In the genomic region with DNA sequence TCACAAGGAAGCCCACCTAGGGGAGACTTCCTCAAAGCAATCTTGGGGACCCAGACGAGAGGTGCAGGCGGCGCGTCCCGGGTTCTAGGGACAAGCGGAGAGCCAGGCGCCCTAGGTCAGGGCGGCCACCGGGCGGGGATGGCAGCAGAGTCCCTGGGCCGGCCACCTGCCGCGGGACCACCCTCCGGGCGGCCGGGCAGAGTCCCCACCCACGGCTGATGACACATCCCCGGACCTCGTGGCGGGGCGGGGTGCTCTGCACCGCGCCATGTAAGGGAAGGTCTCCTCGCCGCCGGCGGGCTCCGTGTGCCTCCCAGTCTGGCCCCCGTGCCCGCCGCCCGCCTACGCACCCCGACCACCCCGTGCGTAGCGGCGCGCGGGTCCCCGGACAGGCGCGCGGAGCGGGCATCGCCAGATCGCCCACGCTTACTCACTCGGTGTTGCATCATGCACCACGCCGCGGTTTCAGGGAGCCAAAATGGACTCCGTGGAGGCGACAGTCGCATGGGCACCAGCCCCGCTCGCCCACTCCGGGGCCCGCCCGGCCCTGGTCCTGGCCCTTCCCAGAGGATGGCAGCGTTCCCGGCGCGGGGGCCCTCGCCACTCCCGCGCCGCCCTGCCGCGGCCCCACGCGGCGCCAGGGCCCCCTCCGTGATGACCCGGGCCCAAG, we compare ENCODE assay signal across 8 cellular contexts. TPM values are rescaled to one million over a fixed set of nuclear protein-coding genes. Genes with fewer than 3 reads are reported as not detected.
A peak's percentile ranks its signal among the peaks of the same experiment; 100 is the strongest.
DNase-seq lines count a peak whose midpoint lies in the region; ATAC-seq lines count a peak whose summit lies in the region.

No MANE protein-coding gene starts in this region.

- H3K9me3 ChIP-seq in muscle layer of duodenum (ENCODE audit: control insufficient read depth in 1 of 2, low read length in 2 of 2) = no peaks in the 10 kb centered on the region

- ATAC-seq in HG02763 (IDR thresholded peaks at IDR 0.05; ENCODE audit: unreplicated experiment) = peak; percentile 35

- DNase-seq in NCI-H748 (lab: John Stamatoyannopoulos, UW; ENCODE audit: unreplicated experiment) (peak; percentile 83), NCI-H748 treated with DMSO at 0.1 percent for 48 hours (lab: John Stamatoyannopoulos, UW) (no peak), NCI-H460 (ENCODE audit: extremely low read depth, low read depth) (peak; percentile 45), epidermal melanocyte (ENCODE audit: insufficient read length, low spot score) (peak; percentile 30)
- DNase-seq in activated CD8-positive, alpha-beta memory T cell treated with anti-CD3 and anti-CD28 coated beads, Interleukin-2, amount 50 U/mL, for 48 hours = peak; percentile 90
- peak; percentile 47 to 65 for DNase-seq in stimulated activated CD8-positive, alpha-beta memory T cell treated with anti-CD3 and anti-CD28 coated beads, Interleukin-7, amount 100 ng/mL, for 48 hours (ENCODE audit: extremely low read depth in 1 of 2, low read depth in 1 of 2)

- peak overlapping the region; percentile 76 to 87 for H3K4me3 ChIP-seq in muscle layer of duodenum (ENCODE audit: low read depth in 1 of 2, low read length in 2 of 2)

- H3K36me3 ChIP-seq in muscle layer of duodenum (ENCODE audit: control insufficient read depth in 1 of 2, insufficient read depth in 2 of 2, low read length in 2 of 2) = no peaks in the 10 kb centered on the region

- H3K27ac ChIP-seq in muscle layer of duodenum (ENCODE audit: low read length) = peak overlapping the region; percentile 97

- H3K27me3 ChIP-seq in muscle layer of duodenum (ENCODE audit: low read depth, low read length) = no peaks in the 10 kb centered on the region

- peaks cover 0 to 4% of the 10 kb centered on the region in 2 donors for H3K4me1 ChIP-seq in muscle layer of duodenum (ENCODE audit: control insufficient read depth in 1 of 2, insufficient read depth in 2 of 2, low read length in 2 of 2)

RNA-seq across cellular contexts. Expression of a gene that starts 0.6 kb away (rescaled TPM):
- 39.5 and 40.2 TPM in 2 replicates for total RNA-seq in NCI-H460 (2014; rRNA removed; shearing (Covaris generic))
- 25.8 and 29.9 TPM in 2 replicates for polyA plus RNA-seq in NCI-H460 (2014; cell fraction: nucleus; rRNA removed)
